15 cellular contexts compared by ENCODE assay signal in the genomic region with DNA sequence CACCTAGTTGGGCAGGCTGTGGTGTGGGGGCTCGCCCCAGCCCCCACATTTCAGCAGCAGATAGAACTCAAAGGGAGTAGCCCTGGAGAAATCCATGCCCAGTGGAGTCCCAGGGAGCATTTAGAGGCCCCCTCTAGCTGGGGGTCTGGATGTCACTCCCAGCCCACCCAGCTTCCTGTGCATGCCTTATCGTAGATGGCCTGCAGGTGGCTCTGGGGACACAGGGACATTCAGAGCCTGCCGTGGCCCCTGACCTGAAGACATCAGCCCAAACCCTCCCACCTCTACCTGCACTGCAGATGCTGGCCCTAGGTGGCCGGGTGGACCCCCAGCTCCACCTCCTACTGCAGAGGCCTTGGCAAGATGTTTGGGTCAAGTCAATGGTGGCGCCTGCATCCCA. TPM values are rescaled to one million over a fixed set of nuclear protein-coding genes. Genes with fewer than 3 reads are reported as not detected.
A peak's percentile ranks its signal among the peaks of the same experiment; 100 is the strongest.
DNase-seq lines count a peak whose midpoint lies in the region; ATAC-seq and TF ChIP-seq lines count a peak whose summit lies in the region.
"Had no signal": no experiment of that assay in that cellular context is flagged by ENCODE, and none has a peak within 500 bp of the region (broad histone marks: within the 10 kb centered on the region; RNA-seq: fewer than 3 reads in every experiment).

No MANE protein-coding gene starts in this region.

- no peak overlapping the region for H3K27ac Mint-ChIP-seq in CD4-positive, alpha-beta T cell
- H3K27ac Mint-ChIP-seq in WTC11 (no peak overlapping the region), nephron progenitor cell (no peak overlapping the region)
- H3K27ac Mint-ChIP-seq: CD4-positive, alpha-beta memory T cell had no signal

- DNase-seq in CD4-positive, alpha-beta T cell = no peak
- DNase-seq in GM13977 (ENCODE audit: low spot score) (no peak), WTC11 (ENCODE audit: low spot score) (peak; percentile 61), nephron progenitor cell (no peak), DMS53 treated with DMSO at 0.1 percent for 48 hours (lab: John Stamatoyannopoulos, UW; ENCODE audit: unreplicated experiment) (no peak), NCI-H1092 (lab: John Stamatoyannopoulos, UW) (no peak), G401 (ENCODE audit: low spot score) (no peak)
- DNase-seq: CD4-positive, alpha-beta memory T cell; GDM1; NCI-H1105 treated with DMSO at 0.1 percent for 48 hours; stimulated activated naive CD8-positive, alpha-beta T cell treated with anti-CD3 and anti-CD28 coated beads, Interleukin-15, Interleukin-2, amounts not matched to agents 100 U/mL and 50 U/mL, for 24 hours had no signal

- intact Hi-C loops in CD4-positive, alpha-beta T cell (cut with DNase I, micrococcal nuclease) = no loop called here

- peaks cover 61% of the 10 kb centered on the region for H3K27me3 Mint-ChIP-seq in CD4-positive, alpha-beta T cell
- H3K27me3 Mint-ChIP-seq in WTC11 (ENCODE audit: low read depth) (no peaks in the 10 kb centered on the region; the same call in 1 of the 2 replicates), nephron progenitor cell (ENCODE audit: low read depth, poor library complexity) (peaks cover 64% of the 10 kb centered on the region)

- CTCF ChIA-PET in CD4-positive, alpha-beta T cell (lab: Charles Lee) = interaction anchor here (0.6 kb wide), 1 partner anchor 8 kb away, joined by 3 read pairs; no protein-coding TSS in a partner anchor
- CTCF ChIA-PET in WTC11 (lab: Charles Lee) = interaction anchor here (0.5 to 4.6 kb wide), 28 partner anchors 9 to 217 kb away, joined by 3 to 48 read pairs (median 3); no protein-coding TSS in a partner anchor

- H3K9me3 ChIP-seq in CD4-positive, alpha-beta T cell (ENCODE audit: control insufficient read depth, low read length) = no peaks in the 10 kb centered on the region
- H3K9me3 ChIP-seq: SJSA1, vagina had no signal

- no peaks in the 10 kb centered on the region for H3K4me1 Mint-ChIP-seq in CD4-positive, alpha-beta T cell (ENCODE audit: low read depth)
- no peaks in the 10 kb centered on the region for H3K4me1 Mint-ChIP-seq in WTC11
- peaks cover 19% of the 10 kb centered on the region for H3K4me1 Mint-ChIP-seq in nephron progenitor cell
- H3K4me1 Mint-ChIP-seq: CD4-positive, alpha-beta memory T cell had no signal

- in situ Hi-C loops in GM13977 (cut with MboI; ENCODE audit: low pct_unique_long_range_greater_than_20kb, low sequenced_read_pairs, unreplicated experiment) (no loop called here), G401 (cut with HindIII; ENCODE audit: low sequenced_read_pairs) (no loop called here)

- peaks cover 34% of the 10 kb centered on the region for H3K27me3 ChIP-seq in CD4-positive, alpha-beta T cell (ENCODE audit: control insufficient read depth, insufficient read depth, low read length)
- H3K27me3 ChIP-seq: vagina had no signal

- no peak overlapping the region for H3K4me3 Mint-ChIP-seq in CD4-positive, alpha-beta T cell
- H3K4me3 Mint-ChIP-seq in WTC11 (no peak overlapping the region), nephron progenitor cell (no peak overlapping the region)
- H3K4me3 Mint-ChIP-seq: CD4-positive, alpha-beta memory T cell had no signal

- no peak overlapping the region for H3K27ac ChIP-seq in CD4-positive, alpha-beta T cell (ENCODE audit: low read depth, low read length)
- H3K27ac ChIP-seq: parathyroid adenoma, SJSA1, vagina had no signal

- no peak for ATAC-seq in CD4-positive, alpha-beta T cell (ENCODE audit: poor library complexity)
- ATAC-seq in WTC11 = peak; percentile 88
- ATAC-seq: stimulated activated naive CD8-positive, alpha-beta T cell treated with anti-CD3 and anti-CD28 coated beads, Interleukin-15, Interleukin-2, amounts not matched to agents 100 U/mL and 50 U/mL, for 24 hours had no signal

- POLR2A ChIA-PET in CD4-positive, alpha-beta T cell (lab: Charles Lee) = no interaction called here
- POLR2A ChIA-PET in WTC11 (lab: Charles Lee) = no interaction called here

- TF ChIP-seq CTCF in CD4-positive, alpha-beta T cell (IDR thresholded peaks at IDR 0.05) = peak; percentile 30
- TF ChIP-seq CTCF in GM13977 (IDR thresholded peaks at IDR 0.05; ENCODE audit: extremely low read depth, insufficient read depth, missing control alignments) (peak; percentile 24), WTC11 (IDR thresholded peaks at IDR 0.05) (peak; percentile 37; the same call in 1 of the 2 replicates), nephron progenitor cell (IDR thresholded peaks at IDR 0.05) (peak; percentile 40)

- H3K36me3 Mint-ChIP-seq in CD4-positive, alpha-beta T cell (ENCODE audit: low read depth) = no peaks in the 10 kb centered on the region
- H3K36me3 Mint-ChIP-seq in WTC11 (no peaks in the 10 kb centered on the region), nephron progenitor cell (ENCODE audit: low read depth) (no peaks in the 10 kb centered on the region)
- H3K36me3 Mint-ChIP-seq: CD4-positive, alpha-beta memory T cell had no signal

- H3K9me3 Mint-ChIP-seq in CD4-positive, alpha-beta T cell = no peaks in the 10 kb centered on the region
- H3K9me3 Mint-ChIP-seq in WTC11 (no peaks in the 10 kb centered on the region), nephron progenitor cell (no peaks in the 10 kb centered on the region)
- H3K9me3 Mint-ChIP-seq: CD4-positive, alpha-beta memory T cell had no signal

TF ChIP-seq in WTC11, 78 proteins besides CTCF, POLR2A, EP300 and RAD21:
- TF ChIP-seq NFYB (CRISPR knock-in tag; conservative IDR thresholded peaks at IDR 0.05; ENCODE audit: low read depth) (no peak), NR3C1 (CRISPR knock-in tag; conservative IDR thresholded peaks at IDR 0.05; ENCODE audit: low read depth) (no peak), ZNF671 (CRISPR knock-in tag; IDR thresholded peaks at IDR 0.05) (no peak), CBFB (CRISPR knock-in tag; IDR thresholded peaks at IDR 0.05; ENCODE audit: low read depth) (no peak), SP1 (CRISPR knock-in tag; conservative IDR thresholded peaks at IDR 0.05) (no peak)
- TF ChIP-seq, protein P1, sequence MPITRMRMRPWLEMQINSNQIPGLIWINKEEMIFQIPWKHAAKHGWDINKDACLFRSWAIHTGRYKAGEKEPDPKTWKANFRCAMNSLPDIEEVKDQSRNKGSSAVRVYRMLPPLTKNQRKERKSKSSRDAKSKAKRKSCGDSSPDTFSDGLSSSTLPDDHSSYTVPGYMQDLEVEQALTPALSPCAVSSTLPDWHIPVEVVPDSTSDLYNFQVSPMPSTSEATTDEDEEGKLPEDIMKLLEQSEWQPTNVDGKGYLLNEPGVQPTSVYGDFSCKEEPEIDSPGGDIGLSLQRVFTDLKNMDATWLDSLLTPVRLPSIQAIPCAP (CRISPR knock-in tag; IDR thresholded peaks at IDR 0.05) = no peak
- TF ChIP-seq, protein P2, sequence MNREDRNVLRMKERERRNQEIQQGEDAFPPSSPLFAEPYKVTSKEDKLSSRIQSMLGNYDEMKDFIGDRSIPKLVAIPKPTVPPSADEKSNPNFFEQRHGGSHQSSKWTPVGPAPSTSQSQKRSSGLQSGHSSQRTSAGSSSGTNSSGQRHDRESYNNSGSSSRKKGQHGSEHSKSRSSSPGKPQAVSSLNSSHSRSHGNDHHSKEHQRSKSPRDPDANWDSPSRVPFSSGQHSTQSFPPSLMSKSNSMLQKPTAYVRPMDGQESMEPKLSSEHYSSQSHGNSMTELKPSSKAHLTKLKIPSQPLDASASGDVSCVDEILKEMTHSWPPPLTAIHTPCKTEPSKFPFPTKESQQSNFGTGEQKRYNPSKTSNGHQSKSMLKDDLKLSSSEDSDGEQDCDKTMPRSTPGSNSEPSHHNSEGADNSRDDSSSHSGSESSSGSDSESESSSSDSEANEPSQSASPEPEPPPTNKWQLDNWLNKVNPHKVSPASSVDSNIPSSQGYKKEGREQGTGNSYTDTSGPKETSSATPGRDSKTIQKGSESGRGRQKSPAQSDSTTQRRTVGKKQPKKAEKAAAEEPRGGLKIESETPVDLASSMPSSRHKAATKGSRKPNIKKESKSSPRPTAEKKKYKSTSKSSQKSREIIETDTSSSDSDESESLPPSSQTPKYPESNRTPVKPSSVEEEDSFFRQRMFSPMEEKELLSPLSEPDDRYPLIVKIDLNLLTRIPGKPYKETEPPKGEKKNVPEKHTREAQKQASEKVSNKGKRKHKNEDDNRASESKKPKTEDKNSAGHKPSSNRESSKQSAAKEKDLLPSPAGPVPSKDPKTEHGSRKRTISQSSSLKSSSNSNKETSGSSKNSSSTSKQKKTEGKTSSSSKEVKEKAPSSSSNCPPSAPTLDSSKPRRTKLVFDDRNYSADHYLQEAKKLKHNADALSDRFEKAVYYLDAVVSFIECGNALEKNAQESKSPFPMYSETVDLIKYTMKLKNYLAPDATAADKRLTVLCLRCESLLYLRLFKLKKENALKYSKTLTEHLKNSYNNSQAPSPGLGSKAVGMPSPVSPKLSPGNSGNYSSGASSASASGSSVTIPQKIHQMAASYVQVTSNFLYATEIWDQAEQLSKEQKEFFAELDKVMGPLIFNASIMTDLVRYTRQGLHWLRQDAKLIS (CRISPR knock-in tag; IDR thresholded peaks at IDR 0.05; ENCODE audit: borderline replicate concordance) = no peak
- TF ChIP-seq, protein P3, sequence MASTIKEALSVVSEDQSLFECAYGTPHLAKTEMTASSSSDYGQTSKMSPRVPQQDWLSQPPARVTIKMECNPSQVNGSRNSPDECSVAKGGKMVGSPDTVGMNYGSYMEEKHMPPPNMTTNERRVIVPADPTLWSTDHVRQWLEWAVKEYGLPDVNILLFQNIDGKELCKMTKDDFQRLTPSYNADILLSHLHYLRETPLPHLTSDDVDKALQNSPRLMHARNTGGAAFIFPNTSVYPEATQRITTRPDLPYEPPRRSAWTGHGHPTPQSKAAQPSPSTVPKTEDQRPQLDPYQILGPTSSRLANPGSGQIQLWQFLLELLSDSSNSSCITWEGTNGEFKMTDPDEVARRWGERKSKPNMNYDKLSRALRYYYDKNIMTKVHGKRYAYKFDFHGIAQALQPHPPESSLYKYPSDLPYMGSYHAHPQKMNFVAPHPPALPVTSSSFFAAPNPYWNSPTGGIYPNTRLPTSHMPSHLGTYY (CRISPR knock-in tag; IDR thresholded peaks at IDR 0.05) = no peak
TF ChIP-seq in WTC11: peak in this region for 0.

RNA-seq across cellular contexts. Expression of a gene that starts 49.0 kb away (rescaled TPM):
- total RNA-seq in CD4-positive, alpha-beta T cell = not detected
- total RNA-seq in WTC11 (2021) = 4.6 to 12.4 TPM (median 5.1 TPM) in 3 replicates
- total RNA-seq in G401 (2014; rRNA removed; shearing (Covaris generic)) = 53.5 and 89.1 TPM in 2 replicates
- total RNA-seq: CD4-positive, alpha-beta memory T cell; mononuclear cell; SJSA1; vagina had no signal
